9 cellular contexts compared by ENCODE assay signal in genomic region chr19:41995959-41996797, GRCh38. TPM values are rescaled to one million over a fixed set of nuclear protein-coding genes. Genes with fewer than 3 reads are reported as not detected.
DNase-seq lines count a peak whose midpoint lies in the region; ATAC-seq and TF ChIP-seq lines count a peak whose summit lies in the region.
"Had no signal": no experiment of that assay in that cellular context is flagged by ENCODE, and none has a peak within 500 bp of the region (broad histone marks: within the 10 kb centered on the region; RNA-seq: fewer than 3 reads in every experiment).

No MANE protein-coding gene starts in this region.

- in situ Hi-C loops in KBM-7 (cut with MboI; ENCODE audit: low pct_unique_long_range_greater_than_20kb, low sequenced_read_pairs): no loop called here

- no peak overlapping the region for H4K91ac ChIP-seq in neuronal stem cell (ENCODE audit: low read depth, low read length, poor library complexity)

- H3K27ac ChIP-seq in WERI-Rb-1: peak overlapping the region; percentile 100
- H3K27ac ChIP-seq in neuronal stem cell (replicated peaks; ENCODE audit: low read length): no peak overlapping the region
- H3K27ac ChIP-seq in PC-9: no peak overlapping the region

- no peak overlapping the region for H2BK5ac ChIP-seq in neuronal stem cell (ENCODE audit: low read length)

- peaks cover 19% of the 10 kb centered on the region for H3K36me3 ChIP-seq in WERI-Rb-1
- no peaks in the 10 kb centered on the region for H3K36me3 ChIP-seq in neuronal stem cell (replicated peaks in 1 of 2; ENCODE audit: control insufficient read depth in 2 of 2, insufficient read depth in 2 of 2, low read length in 2 of 2)
- H3K36me3 ChIP-seq in PC-9 (ENCODE audit: low read depth): no peaks in the 10 kb centered on the region

- no peaks in the 10 kb centered on the region for H3K9me3 ChIP-seq in WERI-Rb-1 (ENCODE audit: severe bottlenecking)
- no peaks in the 10 kb centered on the region for H3K9me3 ChIP-seq in neuronal stem cell (replicated peaks in 1 of 2; ENCODE audit: control insufficient read depth in 2 of 2, insufficient read depth in 1 of 2, low read depth in 1 of 2, low read length in 2 of 2)
- H3K9me3 ChIP-seq in PC-9 (ENCODE audit: insufficient read depth, low read depth): no peaks in the 10 kb centered on the region

- H3F3A ChIP-seq in PC-9 (ENCODE audit: insufficient read depth, low read depth): no peaks in the 10 kb centered on the region

- WGBS in neuronal stem cell (ENCODE audit: extremely low coverage in 2 of 2, insufficient read length in 2 of 2, insufficient replicate concordance in 1 of 2), 2 donors: no CpG with 5 or more reads among the region's 12 CpGs

- no peak overlapping the region for H2AK5ac ChIP-seq in neuronal stem cell (ENCODE audit: low read depth, low read length)

- H3K4me1 ChIP-seq in neuronal stem cell (ENCODE audit: control insufficient read depth in 2 of 2, insufficient read depth in 1 of 2, low read depth in 1 of 2, low read length in 2 of 2): peaks cover 19 to 48% of the 10 kb centered on the region in 2 donors
- H3K4me1 ChIP-seq in PC-9 (replicated peaks; ENCODE audit: insufficient read depth): no peaks in the 10 kb centered on the region

- no peak overlapping the region for H2BK12ac ChIP-seq in neuronal stem cell (ENCODE audit: low read length)

- TF ChIP-seq CTCF in WERI-Rb-1 (IDR thresholded peaks at IDR 0.05; ENCODE audit: low read depth, low read length) (no peak), PC-9 (conservative IDR thresholded peaks at IDR 0.05) (no peak)

- intact Hi-C loops in PC-9 (cut with micrococcal nuclease; ENCODE audit: unreplicated experiment): loop anchor here (10.0 kb wide), 1 partner anchor 99 kb away; no protein-coding TSS in a partner anchor

- CTCF ChIA-PET in PC-9 (lab: Charles Lee): interaction anchor here (0.6 kb wide), 1 partner anchor 580 kb away, joined by 4 read pairs; no protein-coding TSS in a partner anchor

- no peaks in the 10 kb centered on the region; the same call in 1 of the 2 replicates for H4K20me1 ChIP-seq in PC-9 (ENCODE audit: insufficient read depth)

- POLR2A ChIA-PET in PC-9 (lab: Charles Lee; ENCODE audit: unreplicated experiment): no interaction called here

- H3K79me1 ChIP-seq in neuronal stem cell (ENCODE audit: low read depth, low read length): no peaks in the 10 kb centered on the region

- ATAC-seq in HG03571 (IDR thresholded peaks at IDR 0.05; ENCODE audit: unreplicated experiment): no peak

- H3K27me3 ChIP-seq in WERI-Rb-1 (ENCODE audit: insufficient read depth, low read depth, severe bottlenecking) (no peaks in the 10 kb centered on the region), neuronal stem cell (ENCODE audit: control insufficient read depth in 3 of 3, insufficient read depth in 3 of 3, low read depth in 1 of 3, low read length in 3 of 3) (peaks cover 9 to 64% (median 41%) of the 10 kb centered on the region in 3 experiments), PC-9 (ENCODE audit: insufficient read depth, low read depth) (peaks cover 79% of the 10 kb centered on the region)

- H3K79me2 ChIP-seq in PC-9 (ENCODE audit: low read depth): no peaks in the 10 kb centered on the region

- H2AFZ ChIP-seq in neuronal stem cell (ENCODE audit: low read length) (no peak overlapping the region), PC-9 (no peak overlapping the region)

- DNase-seq in NCI-H1436 (lab: John Stamatoyannopoulos, UW) (peak; percentile 57), NCI-H1436 treated with DMSO at 0.1 percent for 48 hours (lab: John Stamatoyannopoulos, UW) (no peak), KBM-7 (peak; percentile 16), WERI-Rb-1 (peak; percentile 80), neuronal stem cell (ENCODE audit: low spot score) (peak; percentile 64), PC-9 (no peak)
- no peak for DNase-seq in stimulated activated CD8-positive, alpha-beta memory T cell treated with anti-CD3 and anti-CD28 coated beads, Interleukin-4, amount 100 ng/mL, for 48 hours
- DNase-seq: NCI-H510A had no signal

- H3K4me2 ChIP-seq in neuronal stem cell (ENCODE audit: insufficient read depth, low read length, poor library complexity, severe bottlenecking): no peak overlapping the region
- H3K4me2 ChIP-seq in PC-9: no peak overlapping the region

- H3K18ac ChIP-seq in neuronal stem cell (ENCODE audit: low read length): no peak overlapping the region

- no peak overlapping the region for H2BK120ac ChIP-seq in neuronal stem cell (ENCODE audit: low read depth, low read length)

- no peak overlapping the region for H4K8ac ChIP-seq in neuronal stem cell (ENCODE audit: low read depth, low read length)

- H3K9ac ChIP-seq in neuronal stem cell (ENCODE audit: low read depth, low read length, poor library complexity): peak overlapping the region; percentile 3

- H3K9me2 ChIP-seq in PC-9 (ENCODE audit: insufficient read depth): no peaks in the 10 kb centered on the region

- H3K4me3 ChIP-seq in WERI-Rb-1 (ENCODE audit: low read depth, low read length) (peak overlapping the region; percentile 57), neuronal stem cell (ENCODE audit: low read length in 2 of 2) (no peak overlapping the region), PC-9 (no peak overlapping the region)

- H2BK15ac ChIP-seq in neuronal stem cell (ENCODE audit: low read length): no peak overlapping the region

- BruUV-seq in PC-9 (replicated peaks; lab: Mats Ljungman, UMichigan): no TSS peak

- peak overlapping the region; percentile 23 for H3K14ac ChIP-seq in neuronal stem cell (ENCODE audit: low read length)

- no peak overlapping the region for H3K4ac ChIP-seq in neuronal stem cell (ENCODE audit: low read length)

- no peak overlapping the region for H3K23ac ChIP-seq in neuronal stem cell (ENCODE audit: low read depth, low read length, poor library complexity)

RNA-seq across cellular contexts. Expression of gene ATP1A3, which starts 2.1 kb away (rescaled TPM):
- 2.5 TPM for polyA plus RNA-seq in neuronal stem cell (2013, experiment 1 of 2)
- polyA plus RNA-seq in neuronal stem cell (2013, experiment 2 of 2): 2.6 TPM
- not detected in 2 replicates for total RNA-seq in PC-9 (2021)

RNA-seq across cellular contexts. Expression of gene RABAC1, which starts 37.1 kb away (rescaled TPM):
- 83.3 TPM for polyA plus RNA-seq in neuronal stem cell (2013, experiment 1 of 2)
- 90.0 TPM for polyA plus RNA-seq in neuronal stem cell (2013, experiment 2 of 2)
- total RNA-seq in PC-9 (2021): 110 and 188 TPM in 2 replicates

Comparison
In these comparisons a context has a peak if more than half of its experiments do, and no peak if none do; other contexts are left out.
1. DNase-seq: peak in NCI-H1436 (single experiment), KBM-7 (single experiment), WERI-Rb-1 (single experiment) and neuronal stem cell (single experiment); none in NCI-H1436 treated with DMSO at 0.1 percent for 48 hours (single experiment), PC-9 (0 of 2) and stimulated activated CD8-positive, alpha-beta memory T cell treated with anti-CD3 and anti-CD28 coated beads, Interleukin-4, amount 100 ng/mL, for 48 hours (single experiment).